In the genomic region with DNA sequence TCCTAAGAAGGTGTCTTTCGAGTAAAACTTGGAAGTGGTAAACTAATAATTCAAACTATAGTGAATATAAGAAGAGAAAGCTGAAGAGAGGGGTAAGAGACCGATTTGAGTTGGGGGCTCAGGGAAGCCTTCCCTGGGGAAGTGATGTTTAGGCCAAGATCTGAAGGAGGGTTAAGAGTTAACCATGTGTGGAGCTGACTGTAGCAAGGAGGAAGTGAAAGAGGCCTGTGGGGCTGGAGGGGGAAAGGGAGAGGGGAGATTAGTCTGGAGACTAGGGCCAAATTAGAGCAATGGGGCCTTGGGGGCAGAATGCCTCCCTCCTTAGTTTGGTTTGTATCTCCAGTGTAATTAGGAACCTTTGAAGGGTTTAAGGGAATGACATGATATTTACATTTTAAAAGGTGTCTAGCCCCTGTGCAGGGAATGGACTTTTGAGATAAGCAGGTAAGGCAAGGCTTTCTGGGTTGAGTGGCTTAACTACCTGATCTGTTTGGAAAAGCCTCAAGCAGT, we compare ENCODE assay signal across 8 cellular contexts. TPM values are rescaled to one million over a fixed set of nuclear protein-coding genes. Genes with fewer than 3 reads are reported as not detected.
A peak's percentile ranks its signal among the peaks of the same experiment; 100 is the strongest.
DNase-seq lines count a peak whose midpoint lies in the region; ATAC-seq and TF ChIP-seq lines count a peak whose summit lies in the region.

No MANE protein-coding gene starts in this region.

- ATAC-seq in SK-N-SH treated with all-trans-retinoic acid at 6 μM for 48 hours (no peak), HG03342 (IDR thresholded peaks at IDR 0.05; ENCODE audit: unreplicated experiment) (peak; percentile 38), HG02678 (IDR thresholded peaks at IDR 0.05; ENCODE audit: unreplicated experiment) (no peak), HG02970 (IDR thresholded peaks at IDR 0.05; ENCODE audit: low FRiP score, unreplicated experiment) (no peak)
- no peak for ATAC-seq in activated T-helper 17 cell treated with anti-CD3 and anti-CD28 coated beads, Interleukin-2, amount 50 U/mL, for 72 hours (replicated peaks)

- POLR2A ChIA-PET in SK-N-SH (lab: Yijun Ruan, JAX) = no interaction called here

- peak overlapping the region; percentile 90 for H3K4me2 ChIP-seq in SK-N-SH

- CTCF ChIA-PET in SK-N-SH (lab: Yijun Ruan, JAX) = interaction anchor here (1.0 to 2.5 kb wide), 2 partner anchors 34 to 294 kb away, joined by 3 to 10 read pairs; a partner anchor contains a TSS

- H3K4me3 ChIP-seq in SK-N-SH (ENCODE audit: low read depth in 2 of 2, low read length in 1 of 2) (peak overlapping the region; percentile 1 to 79; a peak in 1 of 4 replicates), muscle layer of duodenum (ENCODE audit: low read depth in 1 of 2, low read length in 2 of 2) (no peak overlapping the region)

- H3K9me3 Mint-ChIP-seq in activated T-helper 17 cell treated with anti-CD3 and anti-CD28 coated beads, Interleukin-2, amount 50 U/mL, for 72 hours = no peaks in the 10 kb centered on the region

- peaks cover 7 to 21% of the 10 kb centered on the region in 2 experiments; a peak in 3 of 4 replicates for H3K4me1 ChIP-seq in SK-N-SH (ENCODE audit: control insufficient read depth in 1 of 2, insufficient read depth in 2 of 2, low read depth in 1 of 2, low read length in 1 of 2)
- H3K4me1 ChIP-seq in muscle layer of duodenum (ENCODE audit: control insufficient read depth in 1 of 2, insufficient read depth in 2 of 2, low read length in 2 of 2) = peaks cover 9 to 36% of the 10 kb centered on the region in 2 donors

- no peak overlapping the region for H2AFZ ChIP-seq in SK-N-SH (ENCODE audit: low read depth)

- TF ChIP-seq CTCF in SK-N-SH (IDR thresholded peaks at IDR 0.05) = no peak

- no peak for DNase-seq in SK-N-SH
- no peak for DNase-seq in DMS153 treated with DMSO at 0.1 percent for 48 hours (lab: John Stamatoyannopoulos, UW; ENCODE audit: unreplicated experiment)

- TF ChIP-seq EP300 in SK-N-SH (IDR thresholded peaks at IDR 0.05; ENCODE audit: borderline replicate concordance in 1 of 2, low read depth in 1 of 2, low read length in 1 of 2) = no peak

- H3K27ac ChIP-seq in SK-N-SH (ENCODE audit: low read depth in 2 of 2, low read length in 1 of 2) = peak overlapping the region; percentile 20 to 35; a peak in 2 of 4 replicates
- peak overlapping the region; percentile 2 for H3K27ac ChIP-seq in muscle layer of duodenum (ENCODE audit: low read length)

- H3K36me3 Mint-ChIP-seq in activated T-helper 17 cell treated with anti-CD3 and anti-CD28 coated beads, Interleukin-2, amount 50 U/mL, for 72 hours (ENCODE audit: low read depth) = peaks cover 46% of the 10 kb centered on the region

- peak overlapping the region; percentile 97 for H3K27ac Mint-ChIP-seq in activated T-helper 17 cell treated with anti-CD3 and anti-CD28 coated beads, Interleukin-2, amount 50 U/mL, for 72 hours

- H3K9me2 ChIP-seq in SK-N-SH = no peaks in the 10 kb centered on the region

- peaks cover 63% of the 10 kb centered on the region for H4K20me1 ChIP-seq in SK-N-SH (ENCODE audit: insufficient read depth)

- H3K27me3 ChIP-seq in SK-N-SH (ENCODE audit: insufficient read depth) (no peaks in the 10 kb centered on the region), muscle layer of duodenum (ENCODE audit: low read depth, low read length) (no peaks in the 10 kb centered on the region)

- TF ChIP-seq RAD21 in SK-N-SH (IDR thresholded peaks at IDR 0.05; ENCODE audit: low read length) = no peak

- H3F3A ChIP-seq in SK-N-SH (replicated peaks; ENCODE audit: insufficient read depth) = peaks cover 15% of the 10 kb centered on the region

- 0 out of 2 replicates have a peak overlapping the region, but pooled peaks have one; percentile 7 for H3K9ac ChIP-seq in SK-N-SH

- no peaks in the 10 kb centered on the region for H3K27me3 Mint-ChIP-seq in activated T-helper 17 cell treated with anti-CD3 and anti-CD28 coated beads, Interleukin-2, amount 50 U/mL, for 72 hours

- H3K4me1 Mint-ChIP-seq in activated T-helper 17 cell treated with anti-CD3 and anti-CD28 coated beads, Interleukin-2, amount 50 U/mL, for 72 hours = peaks cover 45% of the 10 kb centered on the region

- H3K79me2 ChIP-seq in SK-N-SH (ENCODE audit: insufficient read depth) = peaks cover 87% of the 10 kb centered on the region

- peak overlapping the region; percentile 99 for H3K4me3 Mint-ChIP-seq in activated T-helper 17 cell treated with anti-CD3 and anti-CD28 coated beads, Interleukin-2, amount 50 U/mL, for 72 hours

- 56% methylated on average over 2 of the region's 2 CpGs for WGBS in SK-N-SH (ENCODE audit: low lambda C conversion rate)

- H3K36me3 ChIP-seq in SK-N-SH (replicated peaks in 1 of 2; ENCODE audit: control insufficient read depth in 1 of 2, insufficient read depth in 2 of 2, low read length in 1 of 2) = peaks cover 0 to 3% of the 10 kb centered on the region in 2 experiments
- H3K36me3 ChIP-seq in muscle layer of duodenum (ENCODE audit: control insufficient read depth in 1 of 2, insufficient read depth in 2 of 2, low read length in 2 of 2) = no peaks in the 10 kb centered on the region

- H3K9me3 ChIP-seq in SK-N-SH = no peaks in the 10 kb centered on the region
- H3K9me3 ChIP-seq in muscle layer of duodenum (ENCODE audit: control insufficient read depth in 1 of 2, low read length in 2 of 2) = no peaks in the 10 kb centered on the region

TF ChIP-seq in SK-N-SH, 30 proteins besides CTCF, POLR2A, EP300 and RAD21 (continues in another document):
- TF ChIP-seq GABPA (IDR thresholded peaks at IDR 0.05; ENCODE audit: low read depth) (no peak), FOXM1 (IDR thresholded peaks at IDR 0.05; ENCODE audit: low read depth) (no peak), YY1 (IDR thresholded peaks at IDR 0.05; ENCODE audit: low read depth) (no peak), RFX5 (IDR thresholded peaks at IDR 0.05; ENCODE audit: low read length) (no peak), TCF12 (IDR thresholded peaks at IDR 0.05) (no peak), FOXJ3 (CRISPR knock-in tag; IDR thresholded peaks at IDR 0.05) (no peak), RCOR1 (IDR thresholded peaks at IDR 0.05; ENCODE audit: low read length) (no peak), RXRA (IDR thresholded peaks at IDR 0.05; ENCODE audit: borderline replicate concordance, low read depth) (no peak), SIN3A (IDR thresholded peaks at IDR 0.05; ENCODE audit: borderline replicate concordance, low read depth, low read length) (no peak)

TF ChIP-seq in SK-N-SH treated with all-trans-retinoic acid at 6 μM for 48 hours, 23 proteins besides CTCF, POLR2A, EP300 and RAD21 (continues in another document):
- TF ChIP-seq ZNF8 (CRISPR knock-in tag; IDR thresholded peaks at IDR 0.05) (no peak), CSDC2 (CRISPR knock-in tag; IDR thresholded peaks at IDR 0.05) (no peak), GLIS3 (CRISPR knock-in tag; IDR thresholded peaks at IDR 0.05) (no peak), TOX (CRISPR knock-in tag; IDR thresholded peaks at IDR 0.05; ENCODE audit: borderline replicate concordance) (no peak), ZNF70 (CRISPR knock-in tag; IDR thresholded peaks at IDR 0.05) (no peak), OSR1 (CRISPR knock-in tag; IDR thresholded peaks at IDR 0.05) (no peak), TCF4 (CRISPR knock-in tag; IDR thresholded peaks at IDR 0.05; ENCODE audit: borderline replicate concordance) (no peak)
- TF ChIP-seq, protein P1, sequence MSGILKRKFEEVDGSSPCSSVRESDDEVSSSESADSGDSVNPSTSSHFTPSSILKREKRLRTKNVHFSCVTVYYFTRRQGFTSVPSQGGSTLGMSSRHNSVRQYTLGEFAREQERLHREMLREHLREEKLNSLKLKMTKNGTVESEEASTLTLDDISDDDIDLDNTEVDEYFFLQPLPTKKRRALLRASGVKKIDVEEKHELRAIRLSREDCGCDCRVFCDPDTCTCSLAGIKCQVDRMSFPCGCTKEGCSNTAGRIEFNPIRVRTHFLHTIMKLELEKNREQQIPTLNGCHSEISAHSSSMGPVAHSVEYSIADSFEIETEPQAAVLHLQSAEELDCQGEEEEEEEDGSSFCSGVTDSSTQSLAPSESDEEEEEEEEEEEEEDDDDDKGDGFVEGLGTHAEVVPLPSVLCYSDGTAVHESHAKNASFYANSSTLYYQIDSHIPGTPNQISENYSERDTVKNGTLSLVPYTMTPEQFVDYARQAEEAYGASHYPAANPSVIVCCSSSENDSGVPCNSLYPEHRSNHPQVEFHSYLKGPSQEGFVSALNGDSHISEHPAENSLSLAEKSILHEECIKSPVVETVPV (CRISPR knock-in tag; IDR thresholded peaks at IDR 0.05) = no peak
- TF ChIP-seq, protein P2, sequence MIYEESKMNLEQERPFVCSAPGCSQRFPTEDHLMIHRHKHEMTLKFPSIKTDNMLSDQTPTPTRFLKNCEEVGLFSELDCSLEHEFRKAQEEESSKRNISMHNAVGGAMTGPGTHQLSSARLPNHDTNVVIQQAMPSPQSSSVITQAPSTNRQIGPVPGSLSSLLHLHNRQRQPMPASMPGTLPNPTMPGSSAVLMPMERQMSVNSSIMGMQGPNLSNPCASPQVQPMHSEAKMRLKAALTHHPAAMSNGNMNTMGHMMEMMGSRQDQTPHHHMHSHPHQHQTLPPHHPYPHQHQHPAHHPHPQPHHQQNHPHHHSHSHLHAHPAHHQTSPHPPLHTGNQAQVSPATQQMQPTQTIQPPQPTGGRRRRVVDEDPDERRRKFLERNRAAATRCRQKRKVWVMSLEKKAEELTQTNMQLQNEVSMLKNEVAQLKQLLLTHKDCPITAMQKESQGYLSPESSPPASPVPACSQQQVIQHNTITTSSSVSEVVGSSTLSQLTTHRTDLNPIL (CRISPR knock-in tag; IDR thresholded peaks at IDR 0.05; ENCODE audit: low read depth) = no peak
- TF ChIP-seq, protein P3, sequence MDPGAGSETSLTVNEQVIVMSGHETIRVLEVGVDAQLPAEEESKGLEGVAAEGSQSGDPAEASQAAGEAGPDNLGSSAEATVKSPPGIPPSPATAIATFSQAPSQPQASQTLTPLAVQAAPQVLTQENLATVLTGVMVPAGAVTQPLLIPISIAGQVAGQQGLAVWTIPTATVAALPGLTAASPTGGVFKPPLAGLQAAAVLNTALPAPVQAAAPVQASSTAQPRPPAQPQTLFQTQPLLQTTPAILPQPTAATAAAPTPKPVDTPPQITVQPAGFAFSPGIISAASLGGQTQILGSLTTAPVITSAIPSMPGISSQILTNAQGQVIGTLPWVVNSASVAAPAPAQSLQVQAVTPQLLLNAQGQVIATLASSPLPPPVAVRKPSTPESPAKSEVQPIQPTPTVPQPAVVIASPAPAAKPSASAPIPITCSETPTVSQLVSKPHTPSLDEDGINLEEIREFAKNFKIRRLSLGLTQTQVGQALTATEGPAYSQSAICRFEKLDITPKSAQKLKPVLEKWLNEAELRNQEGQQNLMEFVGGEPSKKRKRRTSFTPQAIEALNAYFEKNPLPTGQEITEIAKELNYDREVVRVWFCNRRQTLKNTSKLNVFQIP (CRISPR knock-in tag; IDR thresholded peaks at IDR 0.05; ENCODE audit: borderline replicate concordance, low read depth) = no peak

RNA-seq across cellular contexts. Expression of a gene that starts 2.2 kb away (rescaled TPM):
- polyA plus RNA-seq in SK-N-SH (2012; rRNA removed) = 8.0 and 8.7 TPM in 2 replicates
- 4.2 and 5.8 TPM in 2 replicates for polyA plus RNA-seq in SK-N-SH (2012; cell fraction: cytosol; rRNA removed)
- polyA plus RNA-seq in SK-N-SH (2012; cell fraction: nucleus; rRNA removed) = 18.7 and 18.8 TPM in 2 replicates
- 10 to 100 TPM; 23.8 to 36.8 TPM for total RNA-seq in activated T-helper 17 cell treated with anti-CD3 and anti-CD28 coated beads, Interleukin-2, amount 50 U/mL, for 72 hours

RNA-seq across cellular contexts. Expression of a gene that starts 34.7 kb away (rescaled TPM):
- 107 and 134 TPM in 2 replicates for polyA plus RNA-seq in SK-N-SH (2012; rRNA removed)
- polyA plus RNA-seq in SK-N-SH (2012; cell fraction: cytosol; rRNA removed) = 179 and 266 TPM in 2 replicates
- 16.4 and 38.3 TPM in 2 replicates for polyA plus RNA-seq in SK-N-SH (2012; cell fraction: nucleus; rRNA removed)
- total RNA-seq in activated T-helper 17 cell treated with anti-CD3 and anti-CD28 coated beads, Interleukin-2, amount 50 U/mL, for 72 hours = 100 to 1,000 TPM; 111 to 116 TPM

Comparison
In these comparisons a context has a peak if more than half of its experiments do, and no peak if none do; other contexts are left out.
1. H3K4me3 ChIP-seq: peak in SK-N-SH (2 of 2); none in muscle layer of duodenum (0 of 2).